Comparison of ENCODE assay signal across 8 cellular contexts in genomic region chr11:89378986-89379385, GRCh38.
DNase-seq lines count a peak whose midpoint lies in the region; ATAC-seq, FAIRE-seq and TF ChIP-seq lines count a peak whose summit lies in the region.
"Not testable (repeated sequence)": the region's sequence is repeated elsewhere in the genome, so short reads cannot be mapped to it uniquely, and the experiment has no call there.

No MANE protein-coding gene starts in this region.

- H3K23ac ChIP-seq in mesenchymal stem cell (ENCODE audit: low read length in 2 of 2), result not testable (repeated sequence)

- H3K36me3 ChIP-seq in astrocyte (ENCODE audit: insufficient read depth, low read length); hepatocyte (replicated peaks; ENCODE audit: insufficient read depth, low read depth); mesenchymal stem cell (ENCODE audit: control insufficient read depth in 1 of 2, insufficient read depth in 2 of 2, low read depth in 1 of 2, low read length in 2 of 2); thoracic aorta: not testable (repeated sequence)

- H3K79me2 ChIP-seq in astrocyte (ENCODE audit: insufficient read depth, low read length); hepatocyte: not testable (repeated sequence)

- WGBS in hepatocyte (ENCODE audit: low lambda C conversion rate, missing lambda C conversion rate), result 97% methylated on average over 1 of the region's 1 CpG
- no CpG with 5 or more reads among the region's 1 CpG for WGBS in mesenchymal stem cell

- H3K9me3 Mint-ChIP-seq in HFFc6; astrocyte (ENCODE audit: unreplicated experiment): not testable (repeated sequence)

- not testable (repeated sequence) for H3K14ac ChIP-seq in mesenchymal stem cell (ENCODE audit: low read length in 2 of 2)

- H3K27me3 ChIP-seq in astrocyte (ENCODE audit: insufficient read depth, low read length); hepatocyte; mesenchymal stem cell (ENCODE audit: control insufficient read depth in 1 of 2, insufficient read depth in 1 of 2, low read length in 2 of 2); thoracic aorta (replicated peaks; ENCODE audit: insufficient read depth): not testable (repeated sequence)

- H3K27ac ChIP-seq in astrocyte (ENCODE audit: low read depth, low read length) (peak overlapping the region; percentile 98), hepatocyte (peak overlapping the region; percentile 78), mesenchymal stem cell (ENCODE audit: low read length, poor library complexity, severe bottlenecking) (peak overlapping the region; percentile 74), thoracic aorta (peak overlapping the region; percentile 85 to 95)

- H2BK120ac ChIP-seq in mesenchymal stem cell (ENCODE audit: low read depth, low read length), result not testable (repeated sequence)

- peak overlapping the region; percentile 41 for H3K27ac Mint-ChIP-seq in HFFc6
- peak overlapping the region; percentile 100 for H3K27ac Mint-ChIP-seq in astrocyte (ENCODE audit: unreplicated experiment)

- H3K9ac ChIP-seq in astrocyte (ENCODE audit: low read length); mesenchymal stem cell (ENCODE audit: low read length): not testable (repeated sequence)

- H3K36me3 Mint-ChIP-seq in HFFc6 (ENCODE audit: low read depth), result not testable (repeated sequence)
- peaks cover 14% of the 10 kb centered on the region for H3K36me3 Mint-ChIP-seq in astrocyte (ENCODE audit: low read depth, unreplicated experiment)

- H2AK5ac ChIP-seq in mesenchymal stem cell (ENCODE audit: low read length, severe bottlenecking), result not testable (repeated sequence)

- not testable (repeated sequence) for H3K9me2 ChIP-seq in hepatocyte (replicated peaks; ENCODE audit: insufficient read depth)

- not testable (repeated sequence) for H2BK5ac ChIP-seq in mesenchymal stem cell (ENCODE audit: low read depth, low read length, poor library complexity, severe bottlenecking)

- ATAC-seq in thoracic aorta (ENCODE audit: insufficient number of reproducible peaks, low FRiP score, low read depth), result not testable (repeated sequence)

- not testable (repeated sequence) for H4K20me1 ChIP-seq in astrocyte (ENCODE audit: insufficient read depth, low read length); hepatocyte (ENCODE audit: insufficient read depth, poor library complexity, severe bottlenecking)

- not testable (repeated sequence) for H2BK12ac ChIP-seq in mesenchymal stem cell (ENCODE audit: low read length in 2 of 2)

- not testable (repeated sequence) for H3K9me3 ChIP-seq in astrocyte (ENCODE audit: insufficient read depth, low read depth, low read length); hepatocyte (ENCODE audit: low read depth); mesenchymal stem cell (ENCODE audit: control insufficient read depth, low read length); thoracic aorta

- H3K4me3 Mint-ChIP-seq in HFFc6; astrocyte (ENCODE audit: unreplicated experiment): not testable (repeated sequence)

- H3K4me1 Mint-ChIP-seq in HFFc6 (ENCODE audit: low read depth), result peaks cover 60% of the 10 kb centered on the region
- not testable (repeated sequence) for H3K4me1 Mint-ChIP-seq in astrocyte (ENCODE audit: low read depth, unreplicated experiment)

- not testable (repeated sequence) for DNase-seq in HFFc6; astrocyte (ENCODE audit: low read depth); hepatocyte (ENCODE audit: low spot score); mesenchymal stem cell; thoracic aorta (ENCODE audit: low spot score)
- DNase-seq in dermis microvascular lymphatic vessel endothelial cell (ENCODE audit: low read depth in 2 of 2) (peak; percentile 10 to 54), fibroblast of the aortic adventitia (ENCODE audit: low read depth) (peak; percentile 5)

- not testable (repeated sequence) for H2AFZ ChIP-seq in astrocyte (ENCODE audit: low read depth, low read length); hepatocyte; mesenchymal stem cell (ENCODE audit: low read depth, low read length)

- FAIRE-seq in A204.1 (lab: Jason Lieb, UNC), result peak; percentile 11
- peak; percentile 20 for FAIRE-seq in astrocyte (lab: Jason Lieb, UNC)

- not testable (repeated sequence) for H3K18ac ChIP-seq in mesenchymal stem cell (ENCODE audit: low read depth in 1 of 2, low read length in 2 of 2)

- H2BK15ac ChIP-seq in mesenchymal stem cell (ENCODE audit: low read depth, poor library complexity, severe bottlenecking), result not testable (repeated sequence)

- not testable (repeated sequence) for H3K79me1 ChIP-seq in mesenchymal stem cell (replicated peaks; ENCODE audit: low read length, poor library complexity, severe bottlenecking)

- H3K27me3 Mint-ChIP-seq in HFFc6 (ENCODE audit: insufficient read depth); astrocyte (ENCODE audit: low read depth, unreplicated experiment): not testable (repeated sequence)

- not testable (repeated sequence) for H4K91ac ChIP-seq in mesenchymal stem cell (ENCODE audit: low read length)

- not testable (repeated sequence) for H3K4me3 ChIP-seq in astrocyte (ENCODE audit: insufficient read depth, low read depth, low read length); fibroblast of the aortic adventitia (ENCODE audit: low read depth, low read length); hepatocyte; mesenchymal stem cell (ENCODE audit: insufficient read depth in 1 of 2, low read depth in 1 of 2, low read length in 2 of 2); thoracic aorta

- H3K4ac ChIP-seq in mesenchymal stem cell (ENCODE audit: low read depth in 1 of 2, low read length in 2 of 2), result not testable (repeated sequence)

- not testable (repeated sequence) for TF ChIP-seq CTCF in HFFc6 (IDR thresholded peaks at IDR 0.05); astrocyte (IDR thresholded peaks at IDR 0.05; ENCODE audit: insufficient read depth, low read depth, low read length); fibroblast of the aortic adventitia (IDR thresholded peaks at IDR 0.05; ENCODE audit: insufficient read depth, low read length); hepatocyte (IDR thresholded peaks at IDR 0.05; ENCODE audit: poor library complexity); thoracic aorta (IDR thresholded peaks at IDR 0.05)

- H4K8ac ChIP-seq in mesenchymal stem cell (ENCODE audit: low read length), result not testable (repeated sequence)

- not testable (repeated sequence) for H3K4me2 ChIP-seq in astrocyte (ENCODE audit: low read length); hepatocyte; mesenchymal stem cell (ENCODE audit: low read length, poor library complexity, severe bottlenecking)

- H3K4me1 ChIP-seq in astrocyte (ENCODE audit: insufficient read depth, low read length) (peaks cover 28% of the 10 kb centered on the region), thoracic aorta (ENCODE audit: control insufficient read depth in 1 of 2, low read depth in 2 of 2) (peaks cover 22 to 50% of the 10 kb centered on the region in 2 donors)
- H3K4me1 ChIP-seq in hepatocyte (ENCODE audit: insufficient read depth); mesenchymal stem cell (ENCODE audit: control insufficient read depth, insufficient read depth, low read depth, low read length): not testable (repeated sequence)
